Comparison of ENCODE assay signal across 8 cellular contexts in genomic region chr16:1309888-1310831, GRCh38. TPM values are rescaled to one million over a fixed set of nuclear protein-coding genes. Genes with fewer than 3 reads are reported as not detected.
DNase-seq lines count a peak whose midpoint lies in the region; ATAC-seq, FAIRE-seq and TF ChIP-seq lines count a peak whose summit lies in the region.

No MANE protein-coding gene starts in this region.

- peak; percentile 55 for DNase-seq in astrocyte (ENCODE audit: low read depth)
- peak; percentile 52 for DNase-seq in stimulated activated CD4-positive, alpha-beta T cell treated with anti-CD3 and anti-CD28 coated beads, Interleukin-1b, Interleukin-23, amount 100 ng/mL, for 48 hours
- no peak for DNase-seq in SHP77 treated with DMSO at 0.1 percent for 48 hours (lab: John Stamatoyannopoulos, UW)
- DNase-seq in SW 1271 (lab: John Stamatoyannopoulos, UW): no peak

- peak overlapping the region; percentile 79 for H3K27ac ChIP-seq in SU-DHL-6 (ENCODE audit: low read depth, low read length)
- H3K27ac ChIP-seq in astrocyte (ENCODE audit: low read depth, low read length): peak overlapping the region; percentile 56
- H3K27ac ChIP-seq in iPS-20b (ENCODE audit: low read length): no peak overlapping the region

- peak overlapping the region; percentile 81 for H3K9ac ChIP-seq in SU-DHL-6 (ENCODE audit: low read length)
- H3K9ac ChIP-seq in astrocyte (ENCODE audit: low read length): peak overlapping the region; percentile 99
- peak overlapping the region; percentile 99 for H3K9ac ChIP-seq in iPS-20b (ENCODE audit: low read depth, low read length)

- H3K4me1 ChIP-seq in astrocyte (ENCODE audit: insufficient read depth, low read length) (peaks cover 24% of the 10 kb centered on the region), iPS-20b (ENCODE audit: insufficient read depth, low read length) (0 out of 2 replicates have a peak, but pooled peaks cover 6% of the 10 kb centered on the region)

- peaks cover 21% of the 10 kb centered on the region for H4K20me1 ChIP-seq in SU-DHL-6 (ENCODE audit: low read depth, low read length)
- H4K20me1 ChIP-seq in astrocyte (ENCODE audit: insufficient read depth, low read length): peaks cover 51% of the 10 kb centered on the region

- peak overlapping the region; percentile 92 for H3K4me3 Mint-ChIP-seq in astrocyte (ENCODE audit: unreplicated experiment)

- H3F3A ChIP-seq in SU-DHL-6 (ENCODE audit: insufficient read depth): peaks cover 6% of the 10 kb centered on the region

- peak; percentile 11 for ATAC-seq in GM18511 (IDR thresholded peaks at IDR 0.05; ENCODE audit: unreplicated experiment)
- peak; percentile 9 for ATAC-seq in HG03039 (IDR thresholded peaks at IDR 0.05; ENCODE audit: unreplicated experiment)

- TF ChIP-seq CTCF in SU-DHL-6 (IDR thresholded peaks at IDR 0.05; ENCODE audit: insufficient read depth, low read length, poor library complexity, severe bottlenecking) (no peak), astrocyte (IDR thresholded peaks at IDR 0.05; ENCODE audit: insufficient read depth, low read depth, low read length) (no peak)

- H3K36me3 ChIP-seq in SU-DHL-6 (ENCODE audit: low read length): no peaks in the 10 kb centered on the region
- H3K36me3 ChIP-seq in astrocyte (ENCODE audit: insufficient read depth, low read length): no peaks in the 10 kb centered on the region
- H3K36me3 ChIP-seq in iPS-20b (ENCODE audit: insufficient read depth, low read depth, low read length): peaks cover 22% of the 10 kb centered on the region

- H3K79me2 ChIP-seq in SU-DHL-6 (ENCODE audit: insufficient read depth, low read length) (peaks cover 53% of the 10 kb centered on the region), astrocyte (ENCODE audit: insufficient read depth, low read length) (peaks cover 54% of the 10 kb centered on the region)

- no peaks in the 10 kb centered on the region for H3K27me3 ChIP-seq in SU-DHL-6 (ENCODE audit: low read length)
- H3K27me3 ChIP-seq in astrocyte (ENCODE audit: insufficient read depth, low read length): no peaks in the 10 kb centered on the region
- H3K27me3 ChIP-seq in iPS-20b (ENCODE audit: insufficient read depth, low read length): no peaks in the 10 kb centered on the region

- H3K9me3 Mint-ChIP-seq in astrocyte (ENCODE audit: unreplicated experiment): no peaks in the 10 kb centered on the region

- H3K9me3 ChIP-seq in SU-DHL-6 (ENCODE audit: insufficient read depth, low read length): no peaks in the 10 kb centered on the region
- H3K9me3 ChIP-seq in astrocyte (ENCODE audit: insufficient read depth, low read depth, low read length): no peaks in the 10 kb centered on the region
- H3K9me3 ChIP-seq in iPS-20b (ENCODE audit: insufficient read depth, low read depth, low read length): no peaks in the 10 kb centered on the region

- peak overlapping the region; percentile 73 for H3K27ac Mint-ChIP-seq in astrocyte (ENCODE audit: unreplicated experiment)

- H3K4me3 ChIP-seq in SU-DHL-6 (ENCODE audit: insufficient read depth, low read length, poor library complexity, severe bottlenecking) (peak overlapping the region; percentile 79), astrocyte (ENCODE audit: insufficient read depth, low read depth, low read length) (peak overlapping the region; percentile 86), iPS-20b (ENCODE audit: low read length) (peak overlapping the region; percentile 98)

- H2AFZ ChIP-seq in SU-DHL-6 (ENCODE audit: low read depth, low read length, severe bottlenecking): no peak overlapping the region
- H2AFZ ChIP-seq in astrocyte (ENCODE audit: low read depth, low read length): no peak overlapping the region

- H3K36me3 Mint-ChIP-seq in astrocyte (ENCODE audit: low read depth, unreplicated experiment): no peaks in the 10 kb centered on the region

- peak overlapping the region; percentile 79 for H3K4me2 ChIP-seq in SU-DHL-6 (ENCODE audit: low read depth, low read length, poor library complexity, severe bottlenecking)
- peak overlapping the region; percentile 100 for H3K4me2 ChIP-seq in astrocyte (ENCODE audit: low read length)

- H3K27me3 Mint-ChIP-seq in astrocyte (ENCODE audit: low read depth, unreplicated experiment): no peaks in the 10 kb centered on the region

- no peaks in the 10 kb centered on the region for H3K9me2 ChIP-seq in SU-DHL-6 (replicated peaks; ENCODE audit: insufficient read depth, low read length)

- peaks cover 6% of the 10 kb centered on the region for H3K4me1 Mint-ChIP-seq in astrocyte (ENCODE audit: low read depth, unreplicated experiment)

- peak; percentile 68 for FAIRE-seq in astrocyte (lab: Jason Lieb, UNC)

RNA-seq across cellular contexts. Expression of gene UBE2I, which starts 0.7 kb away (rescaled TPM):
- total RNA-seq in astrocyte: 135 and 143 TPM in 2 replicates

RNA-seq across cellular contexts. Expression of gene BAIAP3, which starts 23.3 kb away (rescaled TPM):
- 1.4 and 2.6 TPM in 2 replicates for total RNA-seq in astrocyte

RNA-seq across cellular contexts. Expression of gene TSR3, which starts 41.5 kb away (rescaled TPM):
- 60.1 and 63.3 TPM in 2 replicates for total RNA-seq in astrocyte

RNA-seq across cellular contexts. Expression of gene GNPTG, which starts 41.6 kb away (rescaled TPM):
- total RNA-seq in astrocyte: 45.5 and 60.5 TPM in 2 replicates

RNA-seq across cellular contexts. Expression of gene TPSD1, which starts 54.3 kb away (rescaled TPM):
- total RNA-seq in astrocyte: not detected in 2 replicates

Comparison
In these comparisons a context has a peak if more than half of its experiments do, and no peak if none do; other contexts are left out.
1. DNase-seq: peak in astrocyte (single experiment) and stimulated activated CD4-positive, alpha-beta T cell treated with anti-CD3 and anti-CD28 coated beads, Interleukin-1b, Interleukin-23, amount 100 ng/mL, for 48 hours (single experiment); none in SHP77 treated with DMSO at 0.1 percent for 48 hours (single experiment) and SW 1271 (0 of 2).
2. Peak in every context shown above with its lines, with median percentiles within 50 percentile points of each other: H3K4me3 ChIP-seq and H3K9ac ChIP-seq.